In the genomic region with DNA sequence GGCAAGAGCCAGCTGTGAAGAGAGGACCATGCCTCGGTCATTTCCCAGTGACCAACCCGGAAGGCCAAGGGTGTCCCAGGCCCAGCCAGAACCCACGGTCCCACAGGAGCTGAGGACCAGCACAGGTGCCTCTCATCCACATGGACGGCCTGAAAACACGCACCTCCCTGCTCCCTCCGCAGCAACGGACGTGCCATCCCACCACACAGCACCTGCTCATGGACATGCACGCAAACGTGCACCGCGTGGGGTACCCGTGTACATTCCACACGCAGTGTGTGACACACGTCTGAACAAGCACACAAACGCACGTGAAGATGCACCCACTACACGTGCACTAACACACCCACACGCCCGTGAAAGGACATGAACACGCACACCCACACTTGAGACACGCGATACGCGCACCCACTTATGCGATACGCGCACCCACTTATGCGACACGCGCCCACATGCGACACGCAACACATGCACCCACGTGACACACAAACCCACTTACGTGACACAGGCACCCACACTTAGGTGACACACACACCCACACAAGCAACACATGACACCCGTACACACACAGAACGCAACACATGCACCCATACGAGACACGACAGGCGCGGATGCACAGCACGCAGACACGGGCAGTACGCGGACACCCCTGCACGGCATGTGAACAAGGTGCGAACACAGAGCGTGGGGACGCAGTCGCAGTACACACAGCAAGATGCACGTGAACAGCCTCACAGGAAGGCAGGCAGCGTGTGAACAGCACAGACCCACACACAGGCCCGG, we compare ENCODE assay signal across 25 cellular contexts. TPM values are rescaled to one million over a fixed set of nuclear protein-coding genes. Genes with fewer than 3 reads are reported as not detected.
DNase-seq lines count a peak whose midpoint lies in the region; ATAC-seq, FAIRE-seq and TF ChIP-seq lines count a peak whose summit lies in the region.
"Had no signal": no experiment of that assay in that cellular context is flagged by ENCODE, and none has a peak within 500 bp of the region (broad histone marks: within the 10 kb centered on the region; RNA-seq: fewer than 3 reads in every experiment).

No MANE protein-coding gene starts in this region.

- 96% methylated on average over 53 of the region's 53 CpGs for WGBS in HepG2 (ENCODE audit: low lambda C conversion rate)
- WGBS in thyroid gland, 2 donors = 94 to 96% methylated on average over 53 of the region's 53 CpGs

- no peak overlapping the region for H3K4me3 Mint-ChIP-seq in activated naive CD8-positive, alpha-beta T cell treated with anti-CD3 and anti-CD28 coated beads, Interleukin-2, amount 50 U/mL, for 24 hours
- H3K4me3 Mint-ChIP-seq in activated naive CD8-positive, alpha-beta T cell treated with anti-CD3 and anti-CD28 coated beads for 36 hours = no peak overlapping the region
- H3K4me3 Mint-ChIP-seq in type B pancreatic cell = no peak overlapping the region
- H3K4me3 Mint-ChIP-seq: activated CD8-positive, alpha-beta T cell treated with anti-CD3 and anti-CD28 coated beads, Interleukin-2, amount 10 ng/mL, durations not matched to agents 7 days and 5 days; endodermal cell had no signal

- H3K4me3 ChIP-seq in OCI-LY3 (ENCODE audit: low read length) = no peak overlapping the region
- no peak overlapping the region for H3K4me3 ChIP-seq in HepG2 (replicated peaks in 1 of 3; ENCODE audit: insufficient read depth in 1 of 3, low read depth in 2 of 3, low read length in 3 of 3)
- no peak overlapping the region for H3K4me3 ChIP-seq in thyroid gland (replicated peaks in 1 of 3)
- H3K4me3 ChIP-seq: adrenal gland, colonic mucosa, esophagus squamous epithelium, gastroesophageal sphincter, tibial artery had no signal

- no peaks in the 10 kb centered on the region for H3K79me2 ChIP-seq in OCI-LY3 (ENCODE audit: low read length)
- H3K79me2 ChIP-seq in HepG2 (ENCODE audit: insufficient read depth, low read length) = no peaks in the 10 kb centered on the region

- H3K4me1 ChIP-seq in OCI-LY3 (ENCODE audit: low read length) (peaks cover 36% of the 10 kb centered on the region), HepG2 (ENCODE audit: insufficient read depth, low read length) (peaks cover 9% of the 10 kb centered on the region; the same call in 1 of the 2 replicates), thyroid gland (no peaks in the 10 kb centered on the region)
- H3K4me1 ChIP-seq: adrenal gland, colonic mucosa, esophagus squamous epithelium, gastroesophageal sphincter, tibial artery had no signal

- no TSS peak for BruUV-seq in HepG2 (replicated peaks; lab: Mats Ljungman, UMichigan)

- TF ChIP-seq POLR2A in HepG2 (IDR thresholded peaks at IDR 0.05; ENCODE audit: insufficient read depth in 1 of 2, low read depth in 2 of 2, low read length in 2 of 2) (no peak), thyroid gland (IDR thresholded peaks at IDR 0.05) (no peak)

- H3K27me3 Mint-ChIP-seq in activated naive CD8-positive, alpha-beta T cell treated with anti-CD3 and anti-CD28 coated beads, Interleukin-2, amount 50 U/mL, for 24 hours = peaks cover 7% of the 10 kb centered on the region
- peaks cover 12% of the 10 kb centered on the region for H3K27me3 Mint-ChIP-seq in activated naive CD8-positive, alpha-beta T cell treated with anti-CD3 and anti-CD28 coated beads for 36 hours
- no peaks in the 10 kb centered on the region for H3K27me3 Mint-ChIP-seq in type B pancreatic cell

- H3K9me3 ChIP-seq in OCI-LY3 (ENCODE audit: insufficient read depth, low read length) (no peaks in the 10 kb centered on the region), HepG2 (ENCODE audit: low read length) (no peaks in the 10 kb centered on the region), thyroid gland (no peaks in the 10 kb centered on the region)
- H3K9me3 ChIP-seq: adrenal gland, colonic mucosa, esophagus squamous epithelium, gastroesophageal sphincter, SK-N-SH, tibial artery had no signal

- CTCF ChIA-PET in HepG2 (lab: Yijun Ruan, JAX; ENCODE audit: low intra/inter-chr PET ratio, low total read pairs) (no interaction called here), HEK293T (lab: Yijun Ruan, JAX) (no interaction called here)

- intact Hi-C loops in HepG2 (cut with micrococcal nuclease; ENCODE audit: unreplicated experiment) = no loop called here
- intact Hi-C loops in thyroid gland (cut with DNase I) = no loop called here

- H3K36me3 Mint-ChIP-seq in activated naive CD8-positive, alpha-beta T cell treated with anti-CD3 and anti-CD28 coated beads, Interleukin-2, amount 50 U/mL, for 24 hours (ENCODE audit: low read depth) = no peaks in the 10 kb centered on the region
- no peaks in the 10 kb centered on the region for H3K36me3 Mint-ChIP-seq in activated naive CD8-positive, alpha-beta T cell treated with anti-CD3 and anti-CD28 coated beads for 36 hours
- peaks cover 10% of the 10 kb centered on the region for H3K36me3 Mint-ChIP-seq in type B pancreatic cell

- ATAC-seq in activated naive CD8-positive, alpha-beta T cell treated with anti-CD3 and anti-CD28 coated beads, Interleukin-2, amount 50 U/mL, for 24 hours = peak; percentile 13
- no peak for ATAC-seq in HepG2
- ATAC-seq: activated CD8-positive, alpha-beta T cell treated with anti-CD3 and anti-CD28 coated beads, Interleukin-2, amount 10 ng/mL, durations not matched to agents 7 days and 5 days; gastroesophageal sphincter had no signal

- H3K36me3 ChIP-seq in OCI-LY3 (replicated peaks; ENCODE audit: low read depth, low read length) = peaks cover 12% of the 10 kb centered on the region
- H3K36me3 ChIP-seq in HepG2 (replicated peaks in 1 of 2; ENCODE audit: control insufficient read depth in 1 of 2, insufficient read depth in 2 of 2, low read length in 2 of 2) = peaks cover 56 to 78% of the 10 kb centered on the region in 2 experiments
- peaks cover 55 to 60% of the 10 kb centered on the region in 2 donors for H3K36me3 ChIP-seq in thyroid gland
- H3K36me3 ChIP-seq: colonic mucosa had no signal

- no peak for DNase-seq in activated naive CD8-positive, alpha-beta T cell treated with anti-CD3 and anti-CD28 coated beads, Interleukin-2, amount 50 U/mL, for 24 hours
- no peak for DNase-seq in activated naive CD8-positive, alpha-beta T cell treated with anti-CD3 and anti-CD28 coated beads for 36 hours
- DNase-seq in HepG2 (ENCODE audit: low spot score) (no peak), type B pancreatic cell (ENCODE audit: extremely low spot score, unreplicated experiment) (no peak), thyroid gland (no peak), HEK293T (ENCODE audit: extremely low spot score) (no peak), D341Med (ENCODE audit: low spot score) (no peak)
- DNase-seq: activated CD8-positive, alpha-beta T cell treated with anti-CD3 and anti-CD28 coated beads, Interleukin-2, amount 10 ng/mL, durations not matched to agents 7 days and 5 days; activated gamma-delta T cell treated with Interleukin-2 at 50 U/mL for 16 hours; adrenal gland; AML-193; colonic mucosa; endodermal cell; esophagus squamous epithelium; NCI-H1092 treated with DMSO at 0.1 percent for 48 hours; occipital lobe; SK-N-SH; small intestine; stimulated activated naive CD4-positive, alpha-beta T cell treated with Interleukin-2 at 50 U/mL for 16 hours; T1000; tibial artery had no signal

- H4K20me1 ChIP-seq in OCI-LY3 (ENCODE audit: insufficient read depth, low read length) (no peaks in the 10 kb centered on the region), HepG2 (ENCODE audit: insufficient read depth, low read length) (no peaks in the 10 kb centered on the region; the same call in 1 of the 2 replicates)

- H2AFZ ChIP-seq in OCI-LY3 (ENCODE audit: low read depth, low read length) (no peak overlapping the region), HepG2 (ENCODE audit: low read length) (no peak overlapping the region)

- TF ChIP-seq EP300 in HepG2 (IDR thresholded peaks at IDR 0.05; ENCODE audit: low read depth in 2 of 2, low read length in 2 of 2) = no peak
- no peak for TF ChIP-seq EP300 in HepG2 (CRISPR knock-in tag; IDR thresholded peaks at IDR 0.05; ENCODE audit: borderline replicate concordance)

- no peak for FAIRE-seq in HepG2 (lab: Jason Lieb, UNC)
- FAIRE-seq: H54, small intestine had no signal

- TF ChIP-seq RAD21 in HepG2 (CRISPR knock-in tag; IDR thresholded peaks at IDR 0.05) = no peak

- no peak overlapping the region for H3K9ac ChIP-seq in OCI-LY3 (ENCODE audit: low read length)
- no peak overlapping the region for H3K9ac ChIP-seq in HepG2 (ENCODE audit: insufficient read depth, low read depth, low read length)
- H3K9ac ChIP-seq: SK-N-SH had no signal

- no peak overlapping the region for H3K27ac Mint-ChIP-seq in activated naive CD8-positive, alpha-beta T cell treated with anti-CD3 and anti-CD28 coated beads, Interleukin-2, amount 50 U/mL, for 24 hours
- no peak overlapping the region for H3K27ac Mint-ChIP-seq in activated naive CD8-positive, alpha-beta T cell treated with anti-CD3 and anti-CD28 coated beads for 36 hours
- peak overlapping the region; percentile 53 for H3K27ac Mint-ChIP-seq in type B pancreatic cell
- H3K27ac Mint-ChIP-seq: activated CD8-positive, alpha-beta T cell treated with anti-CD3 and anti-CD28 coated beads, Interleukin-2, amount 10 ng/mL, durations not matched to agents 7 days and 5 days; endodermal cell had no signal

- TF ChIP-seq CTCF in OCI-LY3 (IDR thresholded peaks at IDR 0.05; ENCODE audit: low read depth, low read length) = no peak
- no peak for TF ChIP-seq CTCF in HepG2 (CRISPR knock-in tag; IDR thresholded peaks at IDR 0.05)
- TF ChIP-seq CTCF in type B pancreatic cell (conservative IDR thresholded peaks at IDR 0.05) = no peak
- no peak for TF ChIP-seq CTCF in thyroid gland (IDR thresholded peaks at IDR 0.05)

- H3K27ac ChIP-seq in OCI-LY3 (ENCODE audit: low read length) = no peak overlapping the region
- H3K27ac ChIP-seq in HepG2 (ENCODE audit: extremely low read length, insufficient read depth, low read length) = no peak overlapping the region
- no peak overlapping the region for H3K27ac ChIP-seq in thyroid gland
- H3K27ac ChIP-seq: 22Rv1, adrenal gland, colonic mucosa, tibial artery had no signal

- H3K27me3 ChIP-seq in OCI-LY3 (ENCODE audit: low read depth, low read length) (no peaks in the 10 kb centered on the region), HepG2 (ENCODE audit: control insufficient read depth in 1 of 2, insufficient read depth in 2 of 2, low read length in 2 of 2) (no peaks in the 10 kb centered on the region), thyroid gland (no peaks in the 10 kb centered on the region)
- H3K27me3 ChIP-seq: adrenal gland, colonic mucosa, esophagus squamous epithelium, gastroesophageal sphincter, tibial artery had no signal

- POLR2A ChIA-PET in HepG2 (lab: Yijun Ruan, JAX) = no interaction called here
- POLR2A ChIA-PET in HEK293T (lab: Yijun Ruan, JAX) = no interaction called here

- in situ Hi-C loops in HepG2 (cut with HindIII; ENCODE audit: extremely low pct_ligation_motif_present, low pct_unique_long_range_greater_than_20kb) = no loop called here

- H3K9me3 Mint-ChIP-seq in activated naive CD8-positive, alpha-beta T cell treated with anti-CD3 and anti-CD28 coated beads, Interleukin-2, amount 50 U/mL, for 24 hours = no peaks in the 10 kb centered on the region
- no peaks in the 10 kb centered on the region for H3K9me3 Mint-ChIP-seq in activated naive CD8-positive, alpha-beta T cell treated with anti-CD3 and anti-CD28 coated beads for 36 hours
- H3K9me3 Mint-ChIP-seq in type B pancreatic cell = no peaks in the 10 kb centered on the region
- H3K9me3 Mint-ChIP-seq: endodermal cell had no signal

- peak overlapping the region; percentile 18; the same call in 1 of the 2 replicates for H3K4me2 ChIP-seq in OCI-LY3 (ENCODE audit: low read length)
- no peak overlapping the region for H3K4me2 ChIP-seq in HepG2 (ENCODE audit: low read depth, low read length)
- H3K4me2 ChIP-seq: SK-N-SH had no signal

- peaks cover 8% of the 10 kb centered on the region for H3K4me1 Mint-ChIP-seq in activated naive CD8-positive, alpha-beta T cell treated with anti-CD3 and anti-CD28 coated beads, Interleukin-2, amount 50 U/mL, for 24 hours
- H3K4me1 Mint-ChIP-seq in activated naive CD8-positive, alpha-beta T cell treated with anti-CD3 and anti-CD28 coated beads for 36 hours = no peaks in the 10 kb centered on the region
- H3K4me1 Mint-ChIP-seq in type B pancreatic cell (ENCODE audit: unreplicated experiment) = no peaks in the 10 kb centered on the region
- H3K4me1 Mint-ChIP-seq: endodermal cell had no signal

RNA-seq across cellular contexts. Expression of a gene that starts 30.1 kb away (rescaled TPM):
- under 1 TPM; 0.38 to 0.91 TPM for total RNA-seq in activated naive CD8-positive, alpha-beta T cell treated with anti-CD3 and anti-CD28 coated beads for 36 hours
- 28.5 and 44.7 TPM in 2 replicates for total RNA-seq in HepG2 (2016; rRNA removed; fragmentation: Illumina TruSeq; extraction: Trizol)
- total RNA-seq in HepG2 (2016; cell fraction: cytosol; rRNA removed; fragmentation: Illumina TruSeq; extraction: Trizol; ENCODE audit: low read depth) = 32.2 and 40.1 TPM in 2 replicates
- total RNA-seq in HepG2 (2016; cell fraction: insoluble cytoplasmic fraction; rRNA removed; fragmentation: Illumina TruSeq; extraction: Trizol) = 24.0 and 53.5 TPM in 2 replicates
- total RNA-seq in HepG2 (2016; cell fraction: membrane; rRNA removed; fragmentation: Illumina TruSeq; extraction: Trizol) = 23.5 and 24.2 TPM in 2 replicates
- 108 and 131 TPM in 2 replicates for total RNA-seq in HepG2 (2016; cell fraction: nucleus; rRNA removed; fragmentation: Illumina TruSeq; extraction: Trizol)
- 21.0 and 22.7 TPM in 2 replicates for polyA plus RNA-seq in HepG2 (2011; rRNA removed)
- 9.5 and 17.6 TPM in 2 replicates for polyA plus RNA-seq in HepG2 (2011; cell fraction: cytosol; rRNA removed)
- polyA plus RNA-seq in HepG2 (2011; cell fraction: nucleus; rRNA removed) = 504 and 754 TPM in 2 replicates
- 96.2 and 135 TPM in 2 replicates for polyA plus RNA-seq in HepG2 (2012)
- 12.5 and 12.7 TPM in 2 replicates for polyA plus RNA-seq in HepG2 (2016; cell fraction: cytosol; fragmentation: Illumina TruSeq; extraction: Trizol; ENCODE audit: low read depth)
- 34.3 and 49.3 TPM in 2 replicates for polyA plus RNA-seq in HepG2 (2016; cell fraction: insoluble cytoplasmic fraction; fragmentation: Illumina TruSeq; extraction: Trizol; ENCODE audit: low read depth)
- polyA plus RNA-seq in HepG2 (2016; cell fraction: membrane; fragmentation: Illumina TruSeq; extraction: Trizol; ENCODE audit: low read depth) = 14.2 and 17.2 TPM in 2 replicates
- 598 and 620 TPM in 2 replicates for polyA plus RNA-seq in HepG2 (2016; cell fraction: nucleus; fragmentation: Illumina TruSeq; extraction: Trizol; ENCODE audit: insufficient read depth, low read depth)
- polyA minus RNA-seq in HepG2 (2011; rRNA and poly(A)+ RNA removed; ENCODE audit: low replicate concordance) = 26.2 and 35.7 TPM in 2 replicates
- polyA minus RNA-seq in HepG2 (2011; cell fraction: cytosol; rRNA and poly(A)+ RNA removed) = 23.2 and 27.1 TPM in 2 replicates
- 70.0 and 71.2 TPM in 2 replicates for polyA minus RNA-seq in HepG2 (2011; cell fraction: nucleus; rRNA and poly(A)+ RNA removed)
- total RNA-seq in type B pancreatic cell (ENCODE audit: low replicate concordance) = 246 and 611 TPM in 2 replicates
- total RNA-seq in thyroid gland = 100 to 1,000 TPM in 3 of 4 donors, 10 to 100 TPM in 1; 93.9 to 179 (median 117) TPM

RNA-seq across cellular contexts. Expression of a gene that starts 34.2 kb away (rescaled TPM):
- total RNA-seq in activated naive CD8-positive, alpha-beta T cell treated with anti-CD3 and anti-CD28 coated beads for 36 hours = 100 to 1,000 TPM; 136 to 139 TPM
- total RNA-seq in HepG2 (2016; rRNA removed; fragmentation: Illumina TruSeq; extraction: Trizol) (143 and 154 TPM in 2 replicates), type B pancreatic cell (ENCODE audit: low replicate concordance) (67.2 and 71.5 TPM in 2 replicates), thyroid gland (100 to 1,000 TPM in 3 of 4 donors, 10 to 100 TPM in 1; 89.9 to 140 (median 117) TPM)
- total RNA-seq in HepG2 (2016; cell fraction: cytosol; rRNA removed; fragmentation: Illumina TruSeq; extraction: Trizol; ENCODE audit: low read depth) = 51.6 and 53.2 TPM in 2 replicates
- total RNA-seq in HepG2 (2016; cell fraction: insoluble cytoplasmic fraction; rRNA removed; fragmentation: Illumina TruSeq; extraction: Trizol) = 149 and 159 TPM in 2 replicates
- 59.3 and 62.8 TPM in 2 replicates for total RNA-seq in HepG2 (2016; cell fraction: membrane; rRNA removed; fragmentation: Illumina TruSeq; extraction: Trizol)
- total RNA-seq in HepG2 (2016; cell fraction: nucleus; rRNA removed; fragmentation: Illumina TruSeq; extraction: Trizol) = 76.2 and 86.5 TPM in 2 replicates
- polyA plus RNA-seq in HepG2 (2011; rRNA removed) = 92.9 and 106 TPM in 2 replicates
- 90.4 and 144 TPM in 2 replicates for polyA plus RNA-seq in HepG2 (2011; cell fraction: cytosol; rRNA removed)
- 158 and 185 TPM in 2 replicates for polyA plus RNA-seq in HepG2 (2011; cell fraction: nucleus; rRNA removed)
- 62.1 and 86.3 TPM in 2 replicates for polyA plus RNA-seq in HepG2 (2012)
- 50.3 and 52.6 TPM in 2 replicates for polyA plus RNA-seq in HepG2 (2016; cell fraction: cytosol; fragmentation: Illumina TruSeq; extraction: Trizol; ENCODE audit: low read depth)
- 185 and 189 TPM in 2 replicates for polyA plus RNA-seq in HepG2 (2016; cell fraction: insoluble cytoplasmic fraction; fragmentation: Illumina TruSeq; extraction: Trizol; ENCODE audit: low read depth)
- polyA plus RNA-seq in HepG2 (2016; cell fraction: membrane; fragmentation: Illumina TruSeq; extraction: Trizol; ENCODE audit: low read depth) = 54.2 and 55.6 TPM in 2 replicates
- polyA plus RNA-seq in HepG2 (2016; cell fraction: nucleus; fragmentation: Illumina TruSeq; extraction: Trizol; ENCODE audit: insufficient read depth, low read depth) = 165 and 171 TPM in 2 replicates
- polyA minus RNA-seq in HepG2 (2011; rRNA and poly(A)+ RNA removed; ENCODE audit: low replicate concordance) = 92.6 and 107 TPM in 2 replicates
- polyA minus RNA-seq in HepG2 (2011; cell fraction: cytosol; rRNA and poly(A)+ RNA removed) = 50.7 and 55.0 TPM in 2 replicates
- polyA minus RNA-seq in HepG2 (2011; cell fraction: nucleus; rRNA and poly(A)+ RNA removed) = 47.2 and 49.4 TPM in 2 replicates

RNA-seq across cellular contexts. Expression of a gene that starts 49.9 kb away (rescaled TPM):
- total RNA-seq in activated naive CD8-positive, alpha-beta T cell treated with anti-CD3 and anti-CD28 coated beads for 36 hours = 1,000 to 10,000 TPM; 2,242 to 2,482 TPM
- total RNA-seq in HepG2 (2016; rRNA removed; fragmentation: Illumina TruSeq; extraction: Trizol) = 2,584 and 2,647 TPM in 2 replicates
- 3,497 and 3,511 TPM in 2 replicates for total RNA-seq in HepG2 (2016; cell fraction: cytosol; rRNA removed; fragmentation: Illumina TruSeq; extraction: Trizol; ENCODE audit: low read depth)
- total RNA-seq in HepG2 (2016; cell fraction: insoluble cytoplasmic fraction; rRNA removed; fragmentation: Illumina TruSeq; extraction: Trizol) = 2,606 and 2,768 TPM in 2 replicates
- 4,939 and 5,761 TPM in 2 replicates for total RNA-seq in HepG2 (2016; cell fraction: membrane; rRNA removed; fragmentation: Illumina TruSeq; extraction: Trizol)
- 1,156 and 1,166 TPM in 2 replicates for total RNA-seq in HepG2 (2016; cell fraction: nucleus; rRNA removed; fragmentation: Illumina TruSeq; extraction: Trizol)
- 9,925 and 11,063 TPM in 2 replicates for polyA plus RNA-seq in HepG2 (2011; rRNA removed)
- 11,031 and 15,081 TPM in 2 replicates for polyA plus RNA-seq in HepG2 (2011; cell fraction: cytosol; rRNA removed)
- 5,156 and 5,267 TPM in 2 replicates for polyA plus RNA-seq in HepG2 (2011; cell fraction: nucleus; rRNA removed)
- 6,658 and 8,852 TPM in 2 replicates for polyA plus RNA-seq in HepG2 (2012)
- 5,362 and 5,590 TPM in 2 replicates for polyA plus RNA-seq in HepG2 (2016; cell fraction: cytosol; fragmentation: Illumina TruSeq; extraction: Trizol; ENCODE audit: low read depth)
- 3,197 and 3,428 TPM in 2 replicates for polyA plus RNA-seq in HepG2 (2016; cell fraction: insoluble cytoplasmic fraction; fragmentation: Illumina TruSeq; extraction: Trizol; ENCODE audit: low read depth)
- 5,998 and 6,820 TPM in 2 replicates for polyA plus RNA-seq in HepG2 (2016; cell fraction: membrane; fragmentation: Illumina TruSeq; extraction: Trizol; ENCODE audit: low read depth)
- polyA plus RNA-seq in HepG2 (2016; cell fraction: nucleus; fragmentation: Illumina TruSeq; extraction: Trizol; ENCODE audit: insufficient read depth, low read depth) = 2,753 and 2,989 TPM in 2 replicates
- polyA minus RNA-seq in HepG2 (2011; rRNA and poly(A)+ RNA removed; ENCODE audit: low replicate concordance) = 2,340 and 3,999 TPM in 2 replicates
- polyA minus RNA-seq in HepG2 (2011; cell fraction: cytosol; rRNA and poly(A)+ RNA removed) = 1,154 and 1,167 TPM in 2 replicates
- polyA minus RNA-seq in HepG2 (2011; cell fraction: nucleus; rRNA and poly(A)+ RNA removed) = 809 and 896 TPM in 2 replicates
- total RNA-seq in type B pancreatic cell (ENCODE audit: low replicate concordance) = 1,432 and 1,737 TPM in 2 replicates
- total RNA-seq in thyroid gland = 1,000 to 10,000 TPM; 1,818 to 3,649 (median 2,349) TPM

Comparison
In these comparisons a context has a peak if more than half of its experiments do, and no peak if none do; other contexts are left out.
1. RNA of a gene that starts 30.1 kb away (total RNA-seq): 246 to 611 TPM in type B pancreatic cell, 93.9 to 179 TPM in thyroid gland and 23.5 to 131 TPM in HepG2; 0.38 to 0.91 TPM in activated naive CD8-positive, alpha-beta T cell treated with anti-CD3 and anti-CD28 coated beads for 36 hours; every median in the first group is over 10 times any median in the second.